ENCODE assay signal across 9 cellular contexts in the genomic region with DNA sequence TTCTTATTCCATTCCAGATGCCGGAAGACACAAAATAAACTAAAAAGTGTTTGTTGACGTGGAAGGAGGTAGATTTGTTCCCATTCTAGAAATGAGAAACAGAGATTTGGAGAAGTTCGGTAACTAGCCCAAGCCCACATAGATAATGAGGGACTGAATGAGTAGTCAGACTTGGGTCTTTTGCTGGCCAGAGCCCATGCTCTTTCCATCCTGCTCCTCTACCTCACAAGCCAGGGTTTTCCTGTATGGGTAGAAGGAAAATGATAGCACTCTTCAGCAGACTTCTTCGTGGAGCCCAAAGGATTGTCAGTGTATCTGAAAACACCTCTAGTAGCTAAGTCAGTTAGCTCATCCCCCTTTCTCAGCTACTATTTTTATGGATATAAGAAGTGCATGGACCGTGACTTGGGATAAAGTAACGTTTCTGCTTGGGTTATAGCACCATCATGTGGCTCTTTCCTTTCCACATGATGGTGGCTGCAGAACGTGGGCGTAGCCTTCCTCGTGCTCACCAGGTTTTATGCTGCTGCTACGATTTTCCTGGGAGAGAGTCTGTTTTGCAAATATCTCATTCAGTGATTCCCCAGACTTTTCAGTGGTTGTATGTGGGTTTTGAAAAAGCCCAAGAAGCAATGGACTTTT.
A peak's percentile ranks its signal among the peaks of the same experiment; 100 is the strongest.
DNase-seq lines count a peak whose midpoint lies in the region; ATAC-seq and TF ChIP-seq lines count a peak whose summit lies in the region.
"Had no signal": no experiment of that assay in that cellular context is flagged by ENCODE, and none has a peak within 500 bp of the region (broad histone marks: within the 10 kb centered on the region; RNA-seq: fewer than 3 reads in every experiment).

No MANE protein-coding gene starts in this region.

- H3K4me1 ChIP-seq in suprapubic skin, result no peaks in the 10 kb centered on the region
- no peaks in the 10 kb centered on the region for H3K4me1 ChIP-seq in CD8-positive, alpha-beta memory T cell (ENCODE audit: insufficient read depth, low read length)

- no peak overlapping the region for H3K27ac Mint-ChIP-seq in CD8-positive, alpha-beta memory T cell

- H3K9me3 Mint-ChIP-seq in CD8-positive, alpha-beta memory T cell, result no peaks in the 10 kb centered on the region

- H3K27ac ChIP-seq in suprapubic skin, result no peak overlapping the region
- H3K27ac ChIP-seq in CD8-positive, alpha-beta memory T cell (ENCODE audit: low read depth, low read length), result no peak overlapping the region
- H3K27ac ChIP-seq: BLaER1 treated with 17β-estradiol and CSF1 and Interleukin-3, amounts not matched to agents 10 nM and 100 nM had no signal

- ATAC-seq in SK-N-SH treated with all-trans-retinoic acid at 6 μM for 48 hours, result peak; percentile 82
- ATAC-seq in left ventricle myocardium superior, result peak; percentile 30
- ATAC-seq in HG02938 (IDR thresholded peaks at IDR 0.05; ENCODE audit: unreplicated experiment), result no peak
- no peak for ATAC-seq in GM21367 (IDR thresholded peaks at IDR 0.05; ENCODE audit: unreplicated experiment)

- no peaks in the 10 kb centered on the region for H3K27me3 ChIP-seq in suprapubic skin
- H3K27me3 ChIP-seq in CD8-positive, alpha-beta memory T cell (ENCODE audit: insufficient read depth, low read length, poor library complexity, severe bottlenecking), result no peaks in the 10 kb centered on the region
- H3K27me3 ChIP-seq: BLaER1 treated with 17β-estradiol and CSF1 and Interleukin-3, amounts not matched to agents 10 nM and 100 nM had no signal

- intact Hi-C loops in left ventricle myocardium superior (cut with micrococcal nuclease), result no loop called here

- POLR2A ChIA-PET in CD8-positive, alpha-beta memory T cell (lab: Charles Lee), result no interaction called here

- no peaks in the 10 kb centered on the region for H3K9me3 ChIP-seq in suprapubic skin
- no peaks in the 10 kb centered on the region for H3K9me3 ChIP-seq in CD8-positive, alpha-beta memory T cell (ENCODE audit: low read length)
- H3K9me3 ChIP-seq: BLaER1 treated with 17β-estradiol and CSF1 and Interleukin-3, amounts not matched to agents 10 nM and 100 nM had no signal

- WGBS in suprapubic skin, result 43% methylated on average over 10 of the region's 10 CpGs

- no peak overlapping the region for H3K4me3 ChIP-seq in suprapubic skin
- H3K4me3 ChIP-seq in CD8-positive, alpha-beta memory T cell (ENCODE audit: low read length), result no peak overlapping the region
- H3K4me3 ChIP-seq: BLaER1 treated with 17β-estradiol and CSF1 and Interleukin-3, amounts not matched to agents 10 nM and 100 nM had no signal

- H3K4me1 Mint-ChIP-seq in CD8-positive, alpha-beta memory T cell, result no peaks in the 10 kb centered on the region

- H3K36me3 Mint-ChIP-seq in CD8-positive, alpha-beta memory T cell, result no peaks in the 10 kb centered on the region

- TF ChIP-seq CTCF in suprapubic skin (IDR thresholded peaks at IDR 0.05), result peak; percentile 45 to 64

- TF ChIP-seq POLR2A in suprapubic skin (IDR thresholded peaks at IDR 0.05), result no peak

- H3K36me3 ChIP-seq in suprapubic skin, result no peaks in the 10 kb centered on the region
- no peaks in the 10 kb centered on the region for H3K36me3 ChIP-seq in CD8-positive, alpha-beta memory T cell (ENCODE audit: insufficient read depth, low read length)
- H3K36me3 ChIP-seq: BLaER1 treated with 17β-estradiol and CSF1 and Interleukin-3, amounts not matched to agents 10 nM and 100 nM had no signal

- DNase-seq in NCI-H1417 (lab: John Stamatoyannopoulos, UW) (peak; percentile 40 to 78 (median 46)), NCI-H1417 treated with DMSO at 0.1 percent for 48 hours (lab: John Stamatoyannopoulos, UW) (no peak), left ventricle myocardium superior (no peak), suprapubic skin (ENCODE audit: low spot score in 2 of 2) (no peak)
- no peak for DNase-seq in CD8-positive, alpha-beta memory T cell

- H3K27me3 Mint-ChIP-seq in CD8-positive, alpha-beta memory T cell, result peaks cover 5 to 35% of the 10 kb centered on the region in 2 donors

- H3K4me3 Mint-ChIP-seq in CD8-positive, alpha-beta memory T cell, result no peak overlapping the region

- no peak for TF ChIP-seq EP300 in suprapubic skin (IDR thresholded peaks at IDR 0.05)

- CTCF ChIA-PET in CD8-positive, alpha-beta memory T cell (lab: Charles Lee), result interaction anchor here (1.1 to 1.6 kb wide), 3 partner anchors 11 to 183 kb away, joined by 3 to 5 read pairs (median 4); no protein-coding TSS in a partner anchor

TF ChIP-seq in SK-N-SH treated with all-trans-retinoic acid at 6 μM for 48 hours, 23 proteins besides CTCF, POLR2A, EP300 and RAD21:
- TF ChIP-seq TOX (CRISPR knock-in tag; IDR thresholded peaks at IDR 0.05; ENCODE audit: borderline replicate concordance) (no peak), OSR1 (CRISPR knock-in tag; IDR thresholded peaks at IDR 0.05) (no peak), ZNF8 (CRISPR knock-in tag; IDR thresholded peaks at IDR 0.05) (no peak), ISL1 (CRISPR knock-in tag; IDR thresholded peaks at IDR 0.05) (no peak), BACH2 (CRISPR knock-in tag; IDR thresholded peaks at IDR 0.05; ENCODE audit: borderline replicate concordance) (no peak), SNAI2 (CRISPR knock-in tag; IDR thresholded peaks at IDR 0.05) (no peak), CSDC2 (CRISPR knock-in tag; IDR thresholded peaks at IDR 0.05) (no peak), PPARA (CRISPR knock-in tag; IDR thresholded peaks at IDR 0.05; ENCODE audit: borderline replicate concordance) (no peak), ARNTL (CRISPR knock-in tag; IDR thresholded peaks at IDR 0.05; ENCODE audit: borderline replicate concordance, low read depth) (no peak), ZNF565 (CRISPR knock-in tag; conservative IDR thresholded peaks at IDR 0.05; ENCODE audit: low read depth) (no peak), ESRRG (CRISPR knock-in tag; IDR thresholded peaks at IDR 0.05) (no peak), PATZ1 (CRISPR knock-in tag; IDR thresholded peaks at IDR 0.05; ENCODE audit: borderline replicate concordance) (no peak), ZNF70 (CRISPR knock-in tag; IDR thresholded peaks at IDR 0.05) (no peak), ZC3H10 (CRISPR knock-in tag; IDR thresholded peaks at IDR 0.05) (no peak)
- TF ChIP-seq, protein P1, sequence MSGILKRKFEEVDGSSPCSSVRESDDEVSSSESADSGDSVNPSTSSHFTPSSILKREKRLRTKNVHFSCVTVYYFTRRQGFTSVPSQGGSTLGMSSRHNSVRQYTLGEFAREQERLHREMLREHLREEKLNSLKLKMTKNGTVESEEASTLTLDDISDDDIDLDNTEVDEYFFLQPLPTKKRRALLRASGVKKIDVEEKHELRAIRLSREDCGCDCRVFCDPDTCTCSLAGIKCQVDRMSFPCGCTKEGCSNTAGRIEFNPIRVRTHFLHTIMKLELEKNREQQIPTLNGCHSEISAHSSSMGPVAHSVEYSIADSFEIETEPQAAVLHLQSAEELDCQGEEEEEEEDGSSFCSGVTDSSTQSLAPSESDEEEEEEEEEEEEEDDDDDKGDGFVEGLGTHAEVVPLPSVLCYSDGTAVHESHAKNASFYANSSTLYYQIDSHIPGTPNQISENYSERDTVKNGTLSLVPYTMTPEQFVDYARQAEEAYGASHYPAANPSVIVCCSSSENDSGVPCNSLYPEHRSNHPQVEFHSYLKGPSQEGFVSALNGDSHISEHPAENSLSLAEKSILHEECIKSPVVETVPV (CRISPR knock-in tag; IDR thresholded peaks at IDR 0.05), result no peak
TF ChIP-seq in SK-N-SH treated with all-trans-retinoic acid at 6 μM for 48 hours: peak in this region for 0.

Comparison
In these comparisons a context has a peak if more than half of its experiments do, and no peak if none do; other contexts are left out.
1. DNase-seq: peak in NCI-H1417 (3 of 3); none in NCI-H1417 treated with DMSO at 0.1 percent for 48 hours (single experiment), left ventricle myocardium superior (single experiment), suprapubic skin (0 of 2) and CD8-positive, alpha-beta memory T cell (0 of 5).
2. ATAC-seq: peak in SK-N-SH treated with all-trans-retinoic acid at 6 μM for 48 hours (single experiment) and left ventricle myocardium superior (single experiment); none in HG02938 (single experiment) and GM21367 (single experiment).